In genomic region chr19:1935484-1936208, GRCh38 we compare ENCODE assay signal across 11 cellular contexts. TPM values are rescaled to one million over a fixed set of nuclear protein-coding genes. Genes with fewer than 3 reads are reported as not detected.
A peak's percentile ranks its signal among the peaks of the same experiment; 100 is the strongest.
DNase-seq lines count a peak whose midpoint lies in the region; ATAC-seq lines count a peak whose summit lies in the region.
"Had no signal": no experiment of that assay in that cellular context is flagged by ENCODE, and none has a peak within 500 bp of the region (broad histone marks: within the 10 kb centered on the region; RNA-seq: fewer than 3 reads in every experiment).

No MANE protein-coding gene starts in this region.

- H3K9me3 ChIP-seq in CD4-positive, alpha-beta memory T cell (ENCODE audit: control insufficient read depth in 1 of 2, low read length in 2 of 2), result peaks cover 0 to 3% of the 10 kb centered on the region in 2 donors

- ATAC-seq in T-cell (replicated peaks in 1 of 4), result no peak
- ATAC-seq in GM21786 (IDR thresholded peaks at IDR 0.05; ENCODE audit: unreplicated experiment), result no peak

- peaks cover 0 to 2% of the 10 kb centered on the region in 2 donors for H3K27me3 Mint-ChIP-seq in CD4-positive, alpha-beta memory T cell
- no peaks in the 10 kb centered on the region for H3K27me3 Mint-ChIP-seq in IgD-negative memory B cell
- no peaks in the 10 kb centered on the region for H3K27me3 Mint-ChIP-seq in activated CD4-positive, alpha-beta memory T cell treated with anti-CD3 and anti-CD28 coated beads, Interleukin-2, amount 10 ng/mL, durations not matched to agents 7 days and 5 days
- H3K27me3 Mint-ChIP-seq in T-cell, result no peaks in the 10 kb centered on the region

- H3K4me3 ChIP-seq in CD4-positive, alpha-beta memory T cell (ENCODE audit: low read length in 2 of 2), result no peak overlapping the region

- no peaks in the 10 kb centered on the region for H3K36me3 ChIP-seq in CD4-positive, alpha-beta memory T cell (ENCODE audit: insufficient read depth, low read length)

- CTCF ChIA-PET in CD4-positive, alpha-beta memory T cell (lab: Charles Lee; ENCODE audit: partially characterized antibody), result no interaction called here
- CTCF ChIA-PET in activated CD4-positive, alpha-beta memory T cell treated with anti-CD3 and anti-CD28 coated beads, Interleukin-2, amount 10 ng/mL, durations not matched to agents 7 days and 5 days (lab: Charles Lee), result interaction anchor here (2.1 kb wide), 1 partner anchor 10 kb away, joined by 7 read pairs; no protein-coding TSS in a partner anchor
- CTCF ChIA-PET in T-cell (lab: Charles Lee), result no interaction called here

- no peak overlapping the region for H3K27ac ChIP-seq in CD4-positive, alpha-beta memory T cell (ENCODE audit: low read depth, low read length)
- H3K27ac ChIP-seq: KMS-11 had no signal

- peak overlapping the region; percentile 14 to 85 (median 73) for H3K27ac Mint-ChIP-seq in CD4-positive, alpha-beta memory T cell
- H3K27ac Mint-ChIP-seq in IgD-negative memory B cell, result peak overlapping the region in 2 of 3 donors; percentile 63 to 84
- H3K27ac Mint-ChIP-seq in activated CD4-positive, alpha-beta memory T cell treated with anti-CD3 and anti-CD28 coated beads, Interleukin-2, amount 10 ng/mL, durations not matched to agents 7 days and 5 days, result no peak overlapping the region
- peak overlapping the region in 1 of 2 donors; percentile 8 for H3K27ac Mint-ChIP-seq in T-cell

- peaks cover 11% of the 10 kb centered on the region for H3K4me1 ChIP-seq in CD4-positive, alpha-beta memory T cell (ENCODE audit: insufficient read depth, low read length)

- no peak overlapping the region for H3K4me3 Mint-ChIP-seq in CD4-positive, alpha-beta memory T cell
- H3K4me3 Mint-ChIP-seq in IgD-negative memory B cell (peak overlapping the region in 2 of 4 donors; percentile 52 to 55), T-cell (no peak overlapping the region)
- H3K4me3 Mint-ChIP-seq in activated CD4-positive, alpha-beta memory T cell treated with anti-CD3 and anti-CD28 coated beads, Interleukin-2, amount 10 ng/mL, durations not matched to agents 7 days and 5 days, result no peak overlapping the region

- no peak for DNase-seq in CD4-positive, alpha-beta memory T cell
- DNase-seq in activated CD4-positive, alpha-beta memory T cell treated with anti-CD3 and anti-CD28 coated beads, Interleukin-2, amount 10 ng/mL, durations not matched to agents 7 days and 5 days, result peak; percentile 45
- DNase-seq in medulla oblongata (ENCODE audit: extremely low spot score) (peak; percentile 72), activated gamma-delta T cell treated with Interleukin-2 at 50 U/mL for 16 hours (no peak), DMS114 treated with DMSO at 0.1 percent for 48 hours (lab: John Stamatoyannopoulos, UW; ENCODE audit: unreplicated experiment) (no peak), T-cell (no peak)
- DNase-seq: activated CD8-positive, alpha-beta memory T cell treated with anti-CD3 and anti-CD28 coated beads for 24 hours; stimulated activated CD4-positive, alpha-beta T cell treated with anti-CD3 and anti-CD28 coated beads, Interleukin-4, amount 100 ng/mL, for 1 hour had no signal

- peaks cover 0 to 10% of the 10 kb centered on the region in 2 donors for H3K36me3 Mint-ChIP-seq in CD4-positive, alpha-beta memory T cell
- peaks cover 4% of the 10 kb centered on the region for H3K36me3 Mint-ChIP-seq in IgD-negative memory B cell
- peaks cover 37% of the 10 kb centered on the region for H3K36me3 Mint-ChIP-seq in activated CD4-positive, alpha-beta memory T cell treated with anti-CD3 and anti-CD28 coated beads, Interleukin-2, amount 10 ng/mL, durations not matched to agents 7 days and 5 days (ENCODE audit: low read depth)
- H3K36me3 Mint-ChIP-seq in T-cell, result no peaks in the 10 kb centered on the region

- H3K4me1 Mint-ChIP-seq in CD4-positive, alpha-beta memory T cell, result peaks cover 12 to 38% (median 22%) of the 10 kb centered on the region in 4 donors
- H3K4me1 Mint-ChIP-seq in IgD-negative memory B cell (peaks cover 30 to 31% (median 31%) of the 10 kb centered on the region in 3 donors), T-cell (peaks cover 24 to 33% (median 27%) of the 10 kb centered on the region in 3 donors)
- H3K4me1 Mint-ChIP-seq in activated CD4-positive, alpha-beta memory T cell treated with anti-CD3 and anti-CD28 coated beads, Interleukin-2, amount 10 ng/mL, durations not matched to agents 7 days and 5 days, result peaks cover 40% of the 10 kb centered on the region

- intact Hi-C loops in CD4-positive, alpha-beta memory T cell (cut with micrococcal nuclease), result no loop called here

- peaks cover 0 to 8% (median 0%) of the 10 kb centered on the region in 8 donors for H3K9me3 Mint-ChIP-seq in CD4-positive, alpha-beta memory T cell
- peaks cover 0 to 3% (median 0%) of the 10 kb centered on the region in 3 donors for H3K9me3 Mint-ChIP-seq in IgD-negative memory B cell
- H3K9me3 Mint-ChIP-seq in activated CD4-positive, alpha-beta memory T cell treated with anti-CD3 and anti-CD28 coated beads, Interleukin-2, amount 10 ng/mL, durations not matched to agents 7 days and 5 days, result peaks cover 17% of the 10 kb centered on the region
- H3K9me3 Mint-ChIP-seq in T-cell, result peaks cover 0 to 3% (median 2%) of the 10 kb centered on the region in 3 donors

- H3K27me3 ChIP-seq in CD4-positive, alpha-beta memory T cell (ENCODE audit: insufficient read depth, low read length), result no peaks in the 10 kb centered on the region

- POLR2A ChIA-PET in CD4-positive, alpha-beta memory T cell (lab: Charles Lee; ENCODE audit: partially characterized antibody), result interaction anchor here (1.0 kb wide), 1 partner anchor 12 kb away, joined by 5 read pairs; no protein-coding TSS in a partner anchor
- POLR2A ChIA-PET in activated CD4-positive, alpha-beta memory T cell treated with anti-CD3 and anti-CD28 coated beads, Interleukin-2, amount 10 ng/mL, durations not matched to agents 7 days and 5 days (lab: Charles Lee), result interaction anchor here (1.2 kb wide), 1 partner anchor 13 kb away, joined by 3 read pairs; no protein-coding TSS in a partner anchor
- POLR2A ChIA-PET in T-cell (lab: Charles Lee), result no interaction called here

RNA-seq across cellular contexts. Expression of gene CSNK1G2, which starts 5.3 kb away (rescaled TPM):
- total RNA-seq in CD4-positive, alpha-beta memory T cell, result 100 to 1,000 TPM; 142 to 144 TPM
- polyA plus RNA-seq in CD4-positive, alpha-beta memory T cell, result 10 to 100 TPM; 11.3 to 56.7 TPM
- 28.8 TPM for polyA plus RNA-seq in IgD-negative memory B cell
- 100 to 1,000 TPM; 130 to 132 TPM for total RNA-seq in activated CD4-positive, alpha-beta memory T cell treated with anti-CD3 and anti-CD28 coated beads, Interleukin-2, amount 10 ng/mL, durations not matched to agents 7 days and 5 days
- 100 to 1,000 TPM; 104 to 181 (median 161) TPM for total RNA-seq in T-cell

RNA-seq across cellular contexts. Expression of gene ADAT3, which starts 30.4 kb away (rescaled TPM):
- 1 to 10 TPM; 3.7 to 4.9 TPM for total RNA-seq in CD4-positive, alpha-beta memory T cell
- polyA plus RNA-seq in CD4-positive, alpha-beta memory T cell, result 1 to 10 TPM; 1.4 to 3.9 TPM
- 7.4 TPM for polyA plus RNA-seq in IgD-negative memory B cell
- 10 to 100 TPM; 13.3 to 15.5 TPM for total RNA-seq in activated CD4-positive, alpha-beta memory T cell treated with anti-CD3 and anti-CD28 coated beads, Interleukin-2, amount 10 ng/mL, durations not matched to agents 7 days and 5 days
- total RNA-seq in T-cell, result 10 to 100 TPM in 1 of 5 donors, 1 to 10 TPM in 4; 6.0 to 16.1 (median 7.7) TPM

RNA-seq across cellular contexts. Expression of gene SCAMP4, which starts 30.4 kb away (rescaled TPM):
- total RNA-seq in CD4-positive, alpha-beta memory T cell, result 10 to 100 TPM; 23.4 to 29.1 TPM
- 10 to 100 TPM in 1 of 2 donors, 1 to 10 TPM in 1; 9.8 to 15.5 TPM for polyA plus RNA-seq in CD4-positive, alpha-beta memory T cell
- 43.1 TPM for polyA plus RNA-seq in IgD-negative memory B cell
- total RNA-seq in activated CD4-positive, alpha-beta memory T cell treated with anti-CD3 and anti-CD28 coated beads, Interleukin-2, amount 10 ng/mL, durations not matched to agents 7 days and 5 days, result 10 to 100 TPM; 36.5 to 39.7 TPM
- 10 to 100 TPM; 24.8 to 49.2 (median 27.5) TPM for total RNA-seq in T-cell

RNA-seq across cellular contexts. Expression of gene ABHD17A, which starts 50.4 kb away (rescaled TPM):
- total RNA-seq in CD4-positive, alpha-beta memory T cell, result 100 to 1,000 TPM; 106 to 109 TPM
- polyA plus RNA-seq in CD4-positive, alpha-beta memory T cell, result 100 to 1,000 TPM; 138 to 204 TPM
- 107 TPM for polyA plus RNA-seq in IgD-negative memory B cell
- total RNA-seq in activated CD4-positive, alpha-beta memory T cell treated with anti-CD3 and anti-CD28 coated beads, Interleukin-2, amount 10 ng/mL, durations not matched to agents 7 days and 5 days, result 100 to 1,000 TPM; 255 to 259 TPM
- total RNA-seq in T-cell, result 100 to 1,000 TPM; 136 to 185 (median 151) TPM

Comparison
In these comparisons a context has a peak if more than half of its experiments do, and no peak if none do; other contexts are left out.
1. DNase-seq: peak in activated CD4-positive, alpha-beta memory T cell treated with anti-CD3 and anti-CD28 coated beads, Interleukin-2, amount 10 ng/mL, durations not matched to agents 7 days and 5 days (single experiment) and medulla oblongata (single experiment); none in CD4-positive, alpha-beta memory T cell (0 of 5), activated gamma-delta T cell treated with Interleukin-2 at 50 U/mL for 16 hours (single experiment), DMS114 treated with DMSO at 0.1 percent for 48 hours (single experiment) and T-cell (0 of 34).
2. POLR2A ChIA-PET loops: an anchor here in CD4-positive, alpha-beta memory T cell (1.0 kb wide) and activated CD4-positive, alpha-beta memory T cell treated with anti-CD3 and anti-CD28 coated beads, Interleukin-2, amount 10 ng/mL, durations not matched to agents 7 days and 5 days (1.2 kb wide); none called in T-cell.